8 cellular contexts compared by ENCODE assay signal in the genomic region with DNA sequence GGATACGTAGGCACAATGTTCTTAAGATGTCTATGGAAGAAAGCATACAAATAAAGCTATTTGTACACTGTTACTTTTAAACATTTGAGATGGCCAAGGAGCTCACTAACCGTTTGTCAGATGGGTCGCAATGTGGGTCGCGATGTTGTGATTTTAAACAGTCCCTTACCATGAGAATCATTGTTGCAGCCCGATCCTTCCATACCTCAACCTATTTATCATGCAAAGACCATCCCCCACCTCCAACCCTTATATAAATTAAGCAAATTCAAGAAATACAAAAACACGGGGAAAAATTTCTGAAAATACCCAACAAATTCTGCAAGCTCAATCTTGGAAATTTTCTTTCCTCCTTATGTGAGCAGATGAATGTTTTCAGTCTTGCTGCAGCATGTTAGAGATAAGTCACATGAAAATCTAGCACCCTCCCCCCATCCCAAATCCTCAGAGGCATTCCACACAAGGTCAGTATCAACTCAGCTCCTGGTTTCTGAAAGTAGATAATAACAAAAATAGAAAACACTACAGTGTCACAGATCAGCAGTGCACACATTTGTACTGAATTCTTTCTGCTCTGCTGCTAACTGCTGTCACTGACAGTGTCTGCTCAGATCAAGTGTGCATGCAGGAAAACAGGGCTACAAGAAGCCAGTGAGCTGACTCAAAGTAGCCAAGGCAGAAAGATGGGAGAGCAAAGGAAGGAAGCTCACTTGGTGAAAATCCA.
DNase-seq lines count a peak whose midpoint lies in the region; ATAC-seq, FAIRE-seq and TF ChIP-seq lines count a peak whose summit lies in the region.
"Had no signal": no experiment of that assay in that cellular context is flagged by ENCODE, and none has a peak within 500 bp of the region (broad histone marks: within the 10 kb centered on the region; RNA-seq: fewer than 3 reads in every experiment).

No MANE protein-coding gene starts in this region.

- H3K27me3 ChIP-seq in adipocyte (replicated peaks; ENCODE audit: control insufficient read depth, insufficient read depth, low read length): no peaks in the 10 kb centered on the region
- H3K27me3 ChIP-seq: ovary had no signal

- peaks cover 25% of the 10 kb centered on the region for H3K36me3 ChIP-seq in adipocyte (ENCODE audit: control insufficient read depth, insufficient read depth, low read length, severe bottlenecking)
- H3K36me3 ChIP-seq: ovary had no signal

- H3K4me3 ChIP-seq in adipocyte (ENCODE audit: low read length): peak overlapping the region; percentile 41
- H3K4me3 ChIP-seq: ovary had no signal

- ATAC-seq in Right ventricle myocardium superior (ENCODE audit: poor library complexity) (peak; percentile 87), HG02870 (IDR thresholded peaks at IDR 0.05; ENCODE audit: unreplicated experiment) (no peak)

- POLR2A ChIA-PET in HEK293T (lab: Yijun Ruan, JAX): no interaction called here

- CTCF ChIA-PET in HEK293T (lab: Yijun Ruan, JAX): interaction anchor here (0.6 to 1.2 kb wide), 3 partner anchors 9 to 782 kb away, joined by 3 read pairs; no protein-coding TSS in a partner anchor

- peak; percentile 21 for FAIRE-seq in GM19239 (lab: Jason Lieb, UNC)

- intact Hi-C loops in Right ventricle myocardium superior (cut with DNase I): loop anchor here (5.0 kb wide), 1 partner anchor 94 kb away; a partner anchor contains a TSS

- DNase-seq in GM19239 (ENCODE audit: insufficient read length, low spot score) (no peak), adipocyte (ENCODE audit: low read depth) (peak; percentile 24), Right ventricle myocardium superior (no peak), retina (peak; percentile 49), HEK293T (ENCODE audit: extremely low spot score) (no peak), NCI-H748 treated with DMSO at 0.1 percent for 48 hours (lab: John Stamatoyannopoulos, UW) (no peak)
- DNase-seq: ovary had no signal

- H3K9me3 ChIP-seq in adipocyte (ENCODE audit: control insufficient read depth, low read length): no peaks in the 10 kb centered on the region
- H3K9me3 ChIP-seq: ovary had no signal

- H3K4me1 ChIP-seq in adipocyte (ENCODE audit: control insufficient read depth, insufficient read depth, low read length): peaks cover 23% of the 10 kb centered on the region

- H3K9ac ChIP-seq in adipocyte (ENCODE audit: low read length): peak overlapping the region; percentile 24

TF ChIP-seq in HEK293T, 16 proteins besides CTCF, POLR2A, EP300 and RAD21:
- TF ChIP-seq TARDBP (IDR thresholded peaks at IDR 0.05) (no peak), L3MBTL2 (conservative IDR thresholded peaks at IDR 0.05) (no peak), LEF1 (IDR thresholded peaks at IDR 0.05; ENCODE audit: borderline replicate concordance) (no peak), FOXK2 (IDR thresholded peaks at IDR 0.05) (no peak), CTBP1 (IDR thresholded peaks at IDR 0.05; ENCODE audit: borderline replicate concordance) (no peak), ELF4 (IDR thresholded peaks at IDR 0.05) (no peak), HDGF (IDR thresholded peaks at IDR 0.05; ENCODE audit: borderline replicate concordance) (no peak), FOXA1 (IDR thresholded peaks at IDR 0.05) (no peak)

Comparison
In these comparisons a context has a peak if more than half of its experiments do, and no peak if none do; other contexts are left out.
1. DNase-seq: peak in adipocyte (single experiment) and retina (single experiment); none in GM19239 (single experiment), Right ventricle myocardium superior (single experiment), HEK293T (single experiment) and NCI-H748 treated with DMSO at 0.1 percent for 48 hours (single experiment).